Comparison of ENCODE assay signal across 10 cellular contexts in genomic region chr16:53678155-53678554, GRCh38.
"Had no signal": no experiment of that assay in that cellular context is flagged by ENCODE, and none has a peak within 500 bp of the region (broad histone marks: within the 10 kb centered on the region; RNA-seq: fewer than 3 reads in every experiment).

No MANE protein-coding gene starts in this region.

- DNase-seq: GM23248, GOT3, H9, HCEC 1CT, HFFc6, KBM-7 had no signal

- H3K27ac ChIP-seq: GM23248, HL-60, KMS-11 had no signal

- H3K4me3 ChIP-seq: GM23248 had no signal

- H3K4me2 ChIP-seq: KMS-11 had no signal

- H3K27me3 Mint-ChIP-seq: IgD-negative memory B cell had no signal

- ATAC-seq: HepG2 had no signal

- H3K4me1 Mint-ChIP-seq: IgD-negative memory B cell had no signal

- H3K9ac ChIP-seq: GM23248, KMS-11 had no signal

- H3K27ac Mint-ChIP-seq: HFFc6, IgD-negative memory B cell had no signal

- H2AFZ ChIP-seq: GM23248 had no signal

- H3K9me3 Mint-ChIP-seq: H9, HFFc6, IgD-negative memory B cell had no signal

- H3K4me3 Mint-ChIP-seq: H9, HFFc6, IgD-negative memory B cell had no signal
